Comparison of ENCODE assay signal across 25 cellular contexts in the genomic region with DNA sequence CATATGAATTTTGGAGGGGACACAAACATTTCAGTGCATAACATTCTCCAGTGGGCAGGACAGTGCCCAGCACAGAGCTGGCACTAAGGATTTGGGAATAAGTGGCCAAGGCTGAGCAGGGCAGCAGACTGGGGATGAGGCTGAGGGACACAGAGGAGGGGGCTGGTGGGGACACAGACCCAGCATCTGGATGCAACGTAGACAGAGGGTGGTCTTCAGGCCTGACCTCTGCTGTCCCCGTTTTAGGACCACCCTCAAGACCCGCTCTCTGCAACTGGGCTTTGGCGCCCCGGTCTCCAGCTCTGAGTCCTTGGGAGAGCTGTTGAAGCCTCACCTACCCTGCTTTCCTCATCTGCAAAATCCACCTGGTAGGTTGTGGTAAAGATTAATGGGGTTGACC. TPM values are rescaled to one million over a fixed set of nuclear protein-coding genes. Genes with fewer than 3 reads are reported as not detected.
DNase-seq lines count a peak whose midpoint lies in the region; TF ChIP-seq lines count a peak whose summit lies in the region.
"Had no signal": no experiment of that assay in that cellular context is flagged by ENCODE, and none has a peak within 500 bp of the region (broad histone marks: within the 10 kb centered on the region; RNA-seq: fewer than 3 reads in every experiment).

No MANE protein-coding gene starts in this region.

- H3K9me3 ChIP-seq in left ventricle myocardium inferior (replicated peaks) (no peaks in the 10 kb centered on the region), sigmoid colon (no peaks in the 10 kb centered on the region)
- H3K9me3 ChIP-seq: HAP-1, MG63 had no signal

- TF ChIP-seq EP300 in sigmoid colon (IDR thresholded peaks at IDR 0.05): no peak

- H3K4me1 Mint-ChIP-seq in dendritic cell treated with granulocyte-macrophage colony-stimulating factor and Interleukin-4, amounts not matched to agents 40 ng/mL and 50 ng/mL, for 4 days (ENCODE audit: low read depth): peaks cover 79% of the 10 kb centered on the region

- H3K36me3 ChIP-seq in left ventricle myocardium inferior (no peaks in the 10 kb centered on the region), sigmoid colon (no peaks in the 10 kb centered on the region)
- H3K36me3 ChIP-seq: HAP-1, MG63 had no signal

- peak overlapping the region; percentile 93 for H3K27ac Mint-ChIP-seq in dendritic cell treated with granulocyte-macrophage colony-stimulating factor and Interleukin-4, amounts not matched to agents 40 ng/mL and 50 ng/mL, for 4 days
- H3K27ac Mint-ChIP-seq: CD4-positive, alpha-beta memory T cell; HFFc6 had no signal

- H3K27me3 ChIP-seq in left ventricle myocardium inferior (ENCODE audit: low read depth) (peaks cover 69% of the 10 kb centered on the region), sigmoid colon (peaks cover 10 to 61% (median 28%) of the 10 kb centered on the region in 3 donors)

- intact Hi-C loops in cardiac septum (cut with DNase I) (no loop called here), left ventricle myocardium inferior (cut with micrococcal nuclease) (no loop called here), sigmoid colon (cut with DNase I) (no loop called here)
- intact Hi-C loops in dendritic cell treated with granulocyte-macrophage colony-stimulating factor and Interleukin-4, amounts not matched to agents 40 ng/mL and 50 ng/mL, for 4 days (cut with micrococcal nuclease): no loop called here

- H3K4me3 Mint-ChIP-seq in dendritic cell treated with granulocyte-macrophage colony-stimulating factor and Interleukin-4, amounts not matched to agents 40 ng/mL and 50 ng/mL, for 4 days: no peak overlapping the region
- H3K4me3 Mint-ChIP-seq: CD4-positive, alpha-beta memory T cell; HFFc6 had no signal

- H3K9me3 Mint-ChIP-seq in dendritic cell treated with granulocyte-macrophage colony-stimulating factor and Interleukin-4, amounts not matched to agents 40 ng/mL and 50 ng/mL, for 4 days: no peaks in the 10 kb centered on the region
- H3K9me3 Mint-ChIP-seq: CD4-positive, alpha-beta memory T cell; HFFc6 had no signal

- H3K36me3 Mint-ChIP-seq in dendritic cell treated with granulocyte-macrophage colony-stimulating factor and Interleukin-4, amounts not matched to agents 40 ng/mL and 50 ng/mL, for 4 days (ENCODE audit: low read depth): peaks cover 6% of the 10 kb centered on the region
- H3K36me3 Mint-ChIP-seq: CD4-positive, alpha-beta memory T cell had no signal

- no peak overlapping the region for H3K27ac ChIP-seq in left ventricle myocardium inferior (replicated peaks)
- H3K27ac ChIP-seq in sigmoid colon: no peak overlapping the region
- H3K27ac ChIP-seq: PC-9, SK-N-MC had no signal

- 85 to 89% methylated on average over 5 of the region's 5 CpGs for WGBS in sigmoid colon, 2 donors

- H3K4me3 ChIP-seq in left ventricle myocardium inferior (no peak overlapping the region), sigmoid colon (no peak overlapping the region)
- H3K4me3 ChIP-seq: GM12878, HAP-1, MG63, PC-9, SK-N-MC had no signal

- TF ChIP-seq CTCF in left ventricle myocardium inferior (IDR thresholded peaks at IDR 0.05; ENCODE audit: borderline replicate concordance) (no peak), sigmoid colon (IDR thresholded peaks at IDR 0.05) (no peak), GM10266 (IDR thresholded peaks at IDR 0.05; ENCODE audit: control insufficient read depth, insufficient read depth, low read depth, missing control alignments) (no peak)

- peaks cover 41% of the 10 kb centered on the region for H3K27me3 Mint-ChIP-seq in dendritic cell treated with granulocyte-macrophage colony-stimulating factor and Interleukin-4, amounts not matched to agents 40 ng/mL and 50 ng/mL, for 4 days

- DNase-seq in cardiac septum (ENCODE audit: low spot score): peak; percentile 26
- no peak for DNase-seq in left ventricle myocardium inferior
- DNase-seq in sigmoid colon: peak; percentile 32
- no peak for DNase-seq in NCI-H2081 treated with DMSO at 0.1 percent for 48 hours (lab: John Stamatoyannopoulos, UW)
- no peak for DNase-seq in GM10266 (ENCODE audit: extremely low spot score)
- no peak for DNase-seq in germinal center (ENCODE audit: low spot score)
- DNase-seq: C1 segment of cervical spinal cord, COR-L47, GOT3, HFFc6, IMR-90, KG1, MG63, NCI-H1105 treated with DMSO at 0.1 percent for 48 hours, NCI-H2029, NCI-H446 treated with DMSO at 0.1 percent for 48 hours, NCI-H526 treated with DMSO at 0.1 percent for 48 hours, PC-9, SIG-M5 had no signal

- H3K4me1 ChIP-seq in left ventricle myocardium inferior (peaks cover 2% of the 10 kb centered on the region), sigmoid colon (peaks cover 0 to 2% (median 2%) of the 10 kb centered on the region in 4 donors)

- no peak for TF ChIP-seq POLR2A in sigmoid colon (IDR thresholded peaks at IDR 0.05)

RNA-seq across cellular contexts. Expression of gene PRSS33, which starts 3.3 kb away (rescaled TPM):
- total RNA-seq in cardiac septum (not detected), left ventricle myocardium inferior (not detected), sigmoid colon (not detected)
- polyA plus RNA-seq in sigmoid colon: not detected
- total RNA-seq: A673; CD4-positive, alpha-beta memory T cell; GM12878; HFFc6; IMR-90 had no signal
- polyA plus RNA-seq: CD4-positive, alpha-beta memory T cell; GM12878; IMR-90 had no signal

RNA-seq across cellular contexts. Expression of gene PRSS41, which starts 7.6 kb away (rescaled TPM):
- total RNA-seq in cardiac septum: not detected
- not detected for total RNA-seq in left ventricle myocardium inferior
- total RNA-seq in sigmoid colon: not detected
- not detected for polyA plus RNA-seq in sigmoid colon
- total RNA-seq: A673; CD4-positive, alpha-beta memory T cell; GM12878; HFFc6; IMR-90; PC-9 had no signal
- polyA plus RNA-seq: CD4-positive, alpha-beta memory T cell; GM12878; IMR-90 had no signal

RNA-seq across cellular contexts. Expression of gene ELOB, which starts 13.6 kb away (rescaled TPM):
- total RNA-seq in cardiac septum (278 TPM), left ventricle myocardium inferior (304 TPM), sigmoid colon (1,000 to 10,000 TPM in 1 of 4 donors, 100 to 1,000 TPM in 3; 329 to 1,166 (median 508) TPM)
- polyA plus RNA-seq in sigmoid colon: 100 to 1,000 TPM; 454 to 984 (median 463) TPM

RNA-seq across cellular contexts. Expression of gene PRSS21, which starts 26.4 kb away (rescaled TPM):
- total RNA-seq in cardiac septum (not detected), left ventricle myocardium inferior (not detected), sigmoid colon (not detected)
- polyA plus RNA-seq in sigmoid colon: under 1 TPM in 1 of 3 donors, not detected in 2; 0.58 TPM
- total RNA-seq: A673, HFFc6, IMR-90 had no signal

RNA-seq across cellular contexts. Expression of gene SRRM2, which starts 38.2 kb away (rescaled TPM):
- total RNA-seq in cardiac septum (335 TPM), left ventricle myocardium inferior (251 TPM), sigmoid colon (100 to 1,000 TPM; 181 to 826 (median 219) TPM)
- polyA plus RNA-seq in sigmoid colon: 100 to 1,000 TPM in 1 of 3 donors, 10 to 100 TPM in 2; 66.1 to 725 (median 73.8) TPM

Comparison
In these comparisons a context has a peak if more than half of its experiments do, and no peak if none do; other contexts are left out.
1. DNase-seq: peak in cardiac septum (single experiment) and sigmoid colon (single experiment); none in left ventricle myocardium inferior (single experiment), NCI-H2081 treated with DMSO at 0.1 percent for 48 hours (single experiment), GM10266 (single experiment) and germinal center (single experiment).